ENCODE assay signal across 11 cellular contexts in genomic region chr5:139725073-139725830, GRCh38.
DNase-seq lines count a peak whose midpoint lies in the region; ATAC-seq, FAIRE-seq and TF ChIP-seq lines count a peak whose summit lies in the region.
"Had no signal": no experiment of that assay in that cellular context is flagged by ENCODE, and none has a peak within 500 bp of the region (broad histone marks: within the 10 kb centered on the region; RNA-seq: fewer than 3 reads in every experiment).

No MANE protein-coding gene starts in this region.

- no peak for TF ChIP-seq CTCF in Panc1 (IDR thresholded peaks at IDR 0.05)
- no peak for TF ChIP-seq CTCF in fibroblast of pulmonary artery (IDR thresholded peaks at IDR 0.05; ENCODE audit: low read length, missing control alignments)
- no peak for TF ChIP-seq CTCF in neural crest cell (conservative IDR thresholded peaks at IDR 0.05)

- H3K4me1 ChIP-seq in Panc1 (ENCODE audit: control insufficient read depth, insufficient read depth, low read length) (peaks cover 15% of the 10 kb centered on the region), small intestine (ENCODE audit: control insufficient read depth in 2 of 2, insufficient read depth in 1 of 2, low read depth in 1 of 2, low read length in 1 of 2) (no peaks in the 10 kb centered on the region)

- peak overlapping the region; percentile 94 for H3K27ac Mint-ChIP-seq in neural crest cell (ENCODE audit: unreplicated experiment)

- no peaks in the 10 kb centered on the region for H3K9me3 Mint-ChIP-seq in neural crest cell

- POLR2A ChIA-PET in Panc1 (lab: Charles Lee): no interaction called here

- H3K27me3 Mint-ChIP-seq in neural crest cell (ENCODE audit: low read depth): no peaks in the 10 kb centered on the region

- no peak overlapping the region for H3K4me3 Mint-ChIP-seq in neural crest cell

- ATAC-seq in Panc1: peak; percentile 93
- ATAC-seq in HG03196 (IDR thresholded peaks at IDR 0.05; ENCODE audit: unreplicated experiment): no peak
- ATAC-seq in HG02642 (IDR thresholded peaks at IDR 0.05; ENCODE audit: poor library complexity, unreplicated experiment): no peak

- no peaks in the 10 kb centered on the region for H3K36me3 Mint-ChIP-seq in neural crest cell (ENCODE audit: low read depth)

- H3K9me3 ChIP-seq in Panc1 (ENCODE audit: control insufficient read depth, insufficient read depth, low read depth, low read length): no peaks in the 10 kb centered on the region
- H3K9me3 ChIP-seq in small intestine (ENCODE audit: control insufficient read depth, low read depth): no peaks in the 10 kb centered on the region

- in situ Hi-C loops in ACHN (cut with HindIII; ENCODE audit: low pct_ligation_motif_present, low pct_unique_long_range_greater_than_20kb, low sequenced_read_pairs) (no loop called here), Panc1 (cut with HindIII; ENCODE audit: low pct_unique_long_range_greater_than_20kb, low sequenced_read_pairs) (no loop called here)

- FAIRE-seq in small intestine (lab: Jason Lieb, UNC): no peak

- H3K27ac ChIP-seq in Panc1 (ENCODE audit: low read length): peak overlapping the region; percentile 8; the same call in 1 of the 2 replicates
- no peak overlapping the region for H3K27ac ChIP-seq in small intestine (ENCODE audit: low read depth in 1 of 2, low read length in 1 of 2)
- H3K27ac ChIP-seq: BLaER1, skin epidermis had no signal

- BruUV-seq in Panc1 (replicated peaks; lab: Mats Ljungman, UMichigan): no TSS peak

- 53 to 67% (median 63%) methylated on average over 12 to 13 of the region's 13 CpGs for WGBS in small intestine, 3 donors

- no peak overlapping the region; a peak in 1 of 4 replicates for H3K4me3 ChIP-seq in Panc1 (ENCODE audit: low read depth in 2 of 2, low read length in 2 of 2)
- no peak overlapping the region for H3K4me3 ChIP-seq in fibroblast of pulmonary artery (replicated peaks; ENCODE audit: low read depth, low read length)
- no peak overlapping the region for H3K4me3 ChIP-seq in small intestine (ENCODE audit: low read depth in 1 of 2, low read length in 2 of 2)
- H3K4me3 ChIP-seq: BLaER1, skin epidermis had no signal

- H3K4me1 Mint-ChIP-seq in neural crest cell: peaks cover 11% of the 10 kb centered on the region

- peak; percentile 82 for DNase-seq in ACHN
- DNase-seq in Panc1 (ENCODE audit: low read depth, low spot score): no peak
- DNase-seq in fibroblast of pulmonary artery (ENCODE audit: low read depth): peak; percentile 74
- DNase-seq in neural crest cell (ENCODE audit: low read depth, low spot score): no peak
- no peak for DNase-seq in stimulated activated naive CD4-positive, alpha-beta T cell treated with Interleukin-2 at 50 U/mL for 16 hours (lab: John Stamatoyannopoulos, UW)
- no peak for DNase-seq in small intestine
- DNase-seq: NCI-H510A had no signal

- CTCF ChIA-PET in Panc1 (lab: Charles Lee): no interaction called here

- intact Hi-C loops in Panc1 (cut with micrococcal nuclease; ENCODE audit: unreplicated experiment): no loop called here

- H3K36me3 ChIP-seq in Panc1 (ENCODE audit: control insufficient read depth, insufficient read depth, low read length) (no peaks in the 10 kb centered on the region), small intestine (ENCODE audit: control insufficient read depth in 2 of 2, insufficient read depth in 2 of 2, low read length in 2 of 2) (no peaks in the 10 kb centered on the region)

- H3K27me3 ChIP-seq in Panc1 (ENCODE audit: control insufficient read depth, insufficient read depth, low read length): no peaks in the 10 kb centered on the region
- H3K27me3 ChIP-seq in small intestine (ENCODE audit: control insufficient read depth in 2 of 2, insufficient read depth in 2 of 2, low read length in 2 of 2): no peaks in the 10 kb centered on the region
- H3K27me3 ChIP-seq: BLaER1 had no signal

Comparison
In these comparisons a context has a peak if more than half of its experiments do, and no peak if none do; other contexts are left out.
1. DNase-seq: peak in ACHN (single experiment) and fibroblast of pulmonary artery (single experiment); none in Panc1 (single experiment), neural crest cell (single experiment), stimulated activated naive CD4-positive, alpha-beta T cell treated with Interleukin-2 at 50 U/mL for 16 hours (single experiment) and small intestine (single experiment).